In genomic region chr12:70154087-70154486, GRCh38 we compare ENCODE assay signal across 19 cellular contexts.
"Had no signal": no experiment of that assay in that cellular context is flagged by ENCODE, and none has a peak within 500 bp of the region (broad histone marks: within the 10 kb centered on the region; RNA-seq: fewer than 3 reads in every experiment).

No MANE protein-coding gene starts in this region.

- H3K9me3 ChIP-seq: pancreas, thyroid gland, uterus had no signal

- H3K4me3 Mint-ChIP-seq: activated CD4-positive, alpha-beta memory T cell treated with anti-CD3 and anti-CD28 coated beads for 36 hours; activated CD8-positive, alpha-beta memory T cell treated with anti-CD3 and anti-CD28 coated beads, Interleukin-2, amount 10 ng/mL, durations not matched to agents 7 days and 5 days; activated naive CD4-positive, alpha-beta T cell treated with anti-CD3 and anti-CD28 coated beads, Interleukin-2, amount 50 U/mL, for 24 hours; immature natural killer cell; naive B cell; stimulated activated effector memory CD8-positive, alpha-beta T cell treated with anti-CD3 and anti-CD28 coated beads, Interleukin-12 subunit alpha, Interleukin-12 subunit beta, amount 100 ng/mL, for 72 hours; T-cell had no signal

- H3K36me3 ChIP-seq: adrenal gland, cardiac muscle cell, esophagus squamous epithelium, pancreas, thyroid gland, uterus, WERI-Rb-1 had no signal

- H3K4me1 ChIP-seq: adrenal gland, esophagus squamous epithelium, pancreas, thyroid gland, uterus had no signal

- H3K36me3 Mint-ChIP-seq: stimulated activated effector memory CD8-positive, alpha-beta T cell treated with anti-CD3 and anti-CD28 coated beads, Interleukin-12 subunit alpha, Interleukin-12 subunit beta, amount 100 ng/mL, for 72 hours had no signal

- H3K4me3 ChIP-seq: adrenal gland, cardiac muscle cell, esophagus squamous epithelium, pancreas, thyroid gland, uterus had no signal

- H3K27ac ChIP-seq: adrenal gland, cardiac muscle cell, esophagus squamous epithelium, pancreas, thyroid gland, uterus, WERI-Rb-1 had no signal

- ATAC-seq: activated CD8-positive, alpha-beta memory T cell treated with anti-CD3 and anti-CD28 coated beads, Interleukin-2, amount 10 ng/mL, durations not matched to agents 7 days and 5 days; pancreas; stimulated activated effector memory CD8-positive, alpha-beta T cell treated with anti-CD3 and anti-CD28 coated beads, Interleukin-12 subunit alpha, Interleukin-12 subunit beta, amount 100 ng/mL, for 72 hours; T-cell had no signal

- H3K27me3 ChIP-seq: adrenal gland, cardiac muscle cell, esophagus squamous epithelium, pancreas, thyroid gland, uterus had no signal

- H3K4me1 Mint-ChIP-seq: activated CD8-positive, alpha-beta memory T cell treated with anti-CD3 and anti-CD28 coated beads, Interleukin-2, amount 10 ng/mL, durations not matched to agents 7 days and 5 days; activated naive CD4-positive, alpha-beta T cell treated with anti-CD3 and anti-CD28 coated beads, Interleukin-2, amount 50 U/mL, for 24 hours; naive B cell; stimulated activated effector memory CD8-positive, alpha-beta T cell treated with anti-CD3 and anti-CD28 coated beads, Interleukin-12 subunit alpha, Interleukin-12 subunit beta, amount 100 ng/mL, for 72 hours had no signal

- DNase-seq: activated CD4-positive, alpha-beta memory T cell treated with anti-CD3 and anti-CD28 coated beads for 36 hours; activated CD8-positive, alpha-beta memory T cell treated with anti-CD3 and anti-CD28 coated beads, Interleukin-2, amount 10 ng/mL, durations not matched to agents 7 days and 5 days; activated effector memory CD4-positive, alpha-beta T cell treated with Interleukin-2 at 50 U/mL for 16 hours; activated T-cell treated with anti-CD3 and anti-CD28 coated beads, Interleukin-2, amount 50 U/mL, for 1 hour; adrenal gland; esophagus squamous epithelium; head of caudate nucleus; immature natural killer cell; naive B cell; pancreas; stimulated activated CD4-positive, alpha-beta T cell treated with anti-CD3 and anti-CD28 coated beads, Interleukin-12 subunit alpha, Interleukin-12 subunit beta, amount 100 ng/mL, for 4 hours; T-cell; T-helper 9 cell; thyroid gland; uterus; WERI-Rb-1 had no signal

- H3K27ac Mint-ChIP-seq: activated CD4-positive, alpha-beta memory T cell treated with anti-CD3 and anti-CD28 coated beads for 36 hours; activated CD8-positive, alpha-beta memory T cell treated with anti-CD3 and anti-CD28 coated beads, Interleukin-2, amount 10 ng/mL, durations not matched to agents 7 days and 5 days; activated naive CD4-positive, alpha-beta T cell treated with anti-CD3 and anti-CD28 coated beads, Interleukin-2, amount 50 U/mL, for 24 hours; immature natural killer cell; naive B cell; stimulated activated effector memory CD8-positive, alpha-beta T cell treated with anti-CD3 and anti-CD28 coated beads, Interleukin-12 subunit alpha, Interleukin-12 subunit beta, amount 100 ng/mL, for 72 hours; T-cell had no signal
